1 cellular context compared by ENCODE assay signal in the genomic region with DNA sequence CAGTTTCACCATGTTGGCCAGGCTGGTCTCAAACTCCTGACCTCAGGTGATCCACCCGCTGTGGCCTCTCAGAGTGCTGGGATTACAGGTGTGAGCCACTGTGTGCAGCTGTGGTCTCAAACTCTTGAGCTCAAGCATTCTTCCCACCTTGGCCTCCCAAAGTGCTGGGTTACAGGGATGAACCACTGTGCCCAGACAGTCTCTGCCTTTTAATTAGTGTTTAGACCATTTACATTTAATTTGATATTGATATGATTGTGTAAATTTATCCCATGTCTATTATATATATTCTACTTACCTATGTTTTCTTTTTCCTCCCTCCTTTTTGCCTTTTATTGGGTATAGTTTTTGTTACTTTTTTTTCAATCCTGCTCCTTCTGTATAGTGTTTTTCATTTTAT.
TF ChIP-seq lines count a peak whose summit lies in the region.

No MANE protein-coding gene starts in this region.

TF ChIP-seq in GM12878, 131 proteins besides CTCF, POLR2A, EP300 and RAD21:
- TF ChIP-seq JUND (IDR thresholded peaks at IDR 0.05; ENCODE audit: low read depth, low read length): no peak
- no peak for TF ChIP-seq BRCA1 (IDR thresholded peaks at IDR 0.05; ENCODE audit: low read depth, low read length)
- TF ChIP-seq, protein P1, sequence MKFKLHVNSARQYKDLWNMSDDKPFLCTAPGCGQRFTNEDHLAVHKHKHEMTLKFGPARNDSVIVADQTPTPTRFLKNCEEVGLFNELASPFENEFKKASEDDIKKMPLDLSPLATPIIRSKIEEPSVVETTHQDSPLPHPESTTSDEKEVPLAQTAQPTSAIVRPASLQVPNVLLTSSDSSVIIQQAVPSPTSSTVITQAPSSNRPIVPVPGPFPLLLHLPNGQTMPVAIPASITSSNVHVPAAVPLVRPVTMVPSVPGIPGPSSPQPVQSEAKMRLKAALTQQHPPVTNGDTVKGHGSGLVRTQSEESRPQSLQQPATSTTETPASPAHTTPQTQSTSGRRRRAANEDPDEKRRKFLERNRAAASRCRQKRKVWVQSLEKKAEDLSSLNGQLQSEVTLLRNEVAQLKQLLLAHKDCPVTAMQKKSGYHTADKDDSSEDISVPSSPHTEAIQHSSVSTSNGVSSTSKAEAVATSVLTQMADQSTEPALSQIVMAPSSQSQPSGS (IDR thresholded peaks at IDR 0.05; ENCODE audit: low read length): no peak
- TF ChIP-seq, protein P2, sequence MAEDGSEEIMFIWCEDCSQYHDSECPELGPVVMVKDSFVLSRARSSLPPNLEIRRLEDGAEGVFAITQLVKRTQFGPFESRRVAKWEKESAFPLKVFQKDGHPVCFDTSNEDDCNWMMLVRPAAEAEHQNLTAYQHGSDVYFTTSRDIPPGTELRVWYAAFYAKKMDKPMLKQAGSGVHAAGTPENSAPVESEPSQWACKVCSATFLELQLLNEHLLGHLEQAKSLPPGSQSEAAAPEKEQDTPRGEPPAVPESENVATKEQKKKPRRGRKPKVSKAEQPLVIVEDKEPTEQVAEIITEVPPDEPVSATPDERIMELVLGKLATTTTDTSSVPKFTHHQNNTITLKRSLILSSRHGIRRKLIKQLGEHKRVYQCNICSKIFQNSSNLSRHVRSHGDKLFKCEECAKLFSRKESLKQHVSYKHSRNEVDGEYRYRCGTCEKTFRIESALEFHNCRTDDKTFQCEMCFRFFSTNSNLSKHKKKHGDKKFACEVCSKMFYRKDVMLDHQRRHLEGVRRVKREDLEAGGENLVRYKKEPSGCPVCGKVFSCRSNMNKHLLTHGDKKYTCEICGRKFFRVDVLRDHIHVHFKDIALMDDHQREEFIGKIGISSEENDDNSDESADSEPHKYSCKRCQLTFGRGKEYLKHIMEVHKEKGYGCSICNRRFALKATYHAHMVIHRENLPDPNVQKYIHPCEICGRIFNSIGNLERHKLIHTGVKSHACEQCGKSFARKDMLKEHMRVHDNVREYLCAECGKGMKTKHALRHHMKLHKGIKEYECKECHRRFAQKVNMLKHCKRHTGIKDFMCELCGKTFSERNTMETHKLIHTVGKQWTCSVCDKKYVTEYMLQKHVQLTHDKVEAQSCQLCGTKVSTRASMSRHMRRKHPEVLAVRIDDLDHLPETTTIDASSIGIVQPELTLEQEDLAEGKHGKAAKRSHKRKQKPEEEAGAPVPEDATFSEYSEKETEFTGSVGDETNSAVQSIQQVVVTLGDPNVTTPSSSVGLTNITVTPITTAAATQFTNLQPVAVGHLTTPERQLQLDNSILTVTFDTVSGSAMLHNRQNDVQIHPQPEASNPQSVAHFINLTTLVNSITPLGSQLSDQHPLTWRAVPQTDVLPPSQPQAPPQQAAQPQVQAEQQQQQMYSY (CRISPR knock-in tag; IDR thresholded peaks at IDR 0.05): no peak
- no peak for TF ChIP-seq BHLHE40 (IDR thresholded peaks at IDR 0.05; ENCODE audit: borderline replicate concordance in 1 of 2, low read depth in 2 of 2, low read length in 1 of 2)
- no peak for TF ChIP-seq BACH1 (IDR thresholded peaks at IDR 0.05; ENCODE audit: borderline replicate concordance)
- TF ChIP-seq E4F1 (IDR thresholded peaks at IDR 0.05; ENCODE audit: borderline replicate concordance, partially characterized antibody): no peak
